In the genomic region with DNA sequence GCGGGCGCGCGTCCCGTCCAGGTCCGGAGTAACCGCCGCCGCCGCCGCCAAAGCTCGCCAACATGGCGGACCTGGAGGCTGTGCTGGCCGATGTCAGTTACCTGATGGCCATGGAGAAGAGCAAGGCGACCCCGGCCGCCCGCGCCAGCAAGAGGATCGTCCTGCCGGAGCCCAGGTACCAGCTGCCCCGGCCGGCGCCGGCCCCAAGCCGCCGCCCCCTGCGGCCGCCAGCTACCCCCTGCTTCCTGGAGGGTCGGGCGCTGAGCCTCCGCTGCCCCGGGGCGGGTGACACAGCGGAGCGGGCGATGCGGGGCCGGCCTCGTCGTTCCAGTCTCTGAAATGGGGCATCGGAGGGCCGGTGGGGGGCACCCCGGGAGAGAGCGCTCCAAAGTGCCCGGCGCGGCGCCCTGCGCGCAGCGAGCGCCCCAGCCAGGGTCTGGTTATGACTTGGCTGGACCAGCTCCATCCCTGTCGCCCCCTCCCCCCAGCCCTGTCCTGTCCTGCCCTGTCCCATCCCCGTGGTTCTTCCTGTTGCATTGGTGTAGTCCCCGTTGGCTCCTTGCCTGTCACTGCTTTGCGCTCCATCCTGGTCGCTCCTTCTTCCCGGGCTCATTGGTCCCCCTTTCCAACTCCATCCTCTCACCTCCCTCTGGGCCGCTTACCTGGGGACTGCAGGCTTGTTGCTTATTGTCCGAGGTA, we compare ENCODE assay signal across 8 cellular contexts.
A peak's percentile ranks its signal among the peaks of the same experiment; 100 is the strongest.
DNase-seq lines count a peak whose midpoint lies in the region; TF ChIP-seq lines count a peak whose summit lies in the region.

No MANE protein-coding gene starts in this region.

- no peak for TF ChIP-seq CTCF in parathyroid adenoma (IDR thresholded peaks at IDR 0.05)

- peak overlapping the region; percentile 56; the same call in 1 of the 2 replicates for H3K27ac ChIP-seq in HUES6 (ENCODE audit: low read depth, low read length)
- H3K27ac ChIP-seq in parathyroid adenoma: no peak overlapping the region

- H3K9ac ChIP-seq in HUES6 (ENCODE audit: low read length): peak overlapping the region; percentile 67
- no peak overlapping the region for H3K9ac ChIP-seq in parathyroid adenoma

- peak overlapping the region; percentile 80 for H3K4me2 ChIP-seq in parathyroid adenoma (ENCODE audit: low read length)

- H3K4me1 ChIP-seq in HUES6 (ENCODE audit: control insufficient read depth, insufficient read depth, low read length) (peaks cover 33% of the 10 kb centered on the region), parathyroid adenoma (no peaks in the 10 kb centered on the region)

- peaks cover 2% of the 10 kb centered on the region for H3K79me2 ChIP-seq in parathyroid adenoma

- H3K36me3 ChIP-seq in HUES6 (ENCODE audit: control insufficient read depth, insufficient read depth, low read length) (no peaks in the 10 kb centered on the region), parathyroid adenoma (ENCODE audit: control insufficient read depth, insufficient read depth, low read length) (no peaks in the 10 kb centered on the region)

- peaks cover 15% of the 10 kb centered on the region for H3K27me3 ChIP-seq in HUES6 (ENCODE audit: control insufficient read depth, insufficient read depth, low read length)
- H3K27me3 ChIP-seq in parathyroid adenoma (ENCODE audit: control insufficient read depth, insufficient read depth, low read length): no peaks in the 10 kb centered on the region

- DNase-seq in SHP77 treated with DMSO at 0.1 percent for 48 hours (lab: John Stamatoyannopoulos, UW) (peak; percentile 5), SHP77 (lab: John Stamatoyannopoulos, UW) (no peak), activated T-cell treated with anti-CD3 and anti-CD28 coated beads for 1 hour (ENCODE audit: low read depth) (peak; percentile 5), glomerular visceral epithelial cell (ENCODE audit: extremely low spot score) (peak; percentile 4), pons (ENCODE audit: low spot score) (no peak), GM19240 (ENCODE audit: insufficient read length, low spot score) (no peak)

- H2AFZ ChIP-seq in parathyroid adenoma: peak overlapping the region; percentile 78

- no peaks in the 10 kb centered on the region for H3K9me3 ChIP-seq in HUES6 (ENCODE audit: control insufficient read depth, insufficient read depth, low read depth, low read length)
- H3K9me3 ChIP-seq in parathyroid adenoma (ENCODE audit: control insufficient read depth, low read length): no peaks in the 10 kb centered on the region

- H3K4me3 ChIP-seq in HUES6 (ENCODE audit: low read depth, low read length): peak overlapping the region; percentile 78
- H3K4me3 ChIP-seq in parathyroid adenoma (ENCODE audit: low read depth, low read length): peak overlapping the region; percentile 65

Comparison
In these comparisons a context has a peak if more than half of its experiments do, and no peak if none do; other contexts are left out.
1. DNase-seq: peak in SHP77 treated with DMSO at 0.1 percent for 48 hours (single experiment), activated T-cell treated with anti-CD3 and anti-CD28 coated beads for 1 hour (single experiment) and glomerular visceral epithelial cell (single experiment); none in SHP77 (0 of 2), pons (single experiment) and GM19240 (single experiment).